In the genomic region with DNA sequence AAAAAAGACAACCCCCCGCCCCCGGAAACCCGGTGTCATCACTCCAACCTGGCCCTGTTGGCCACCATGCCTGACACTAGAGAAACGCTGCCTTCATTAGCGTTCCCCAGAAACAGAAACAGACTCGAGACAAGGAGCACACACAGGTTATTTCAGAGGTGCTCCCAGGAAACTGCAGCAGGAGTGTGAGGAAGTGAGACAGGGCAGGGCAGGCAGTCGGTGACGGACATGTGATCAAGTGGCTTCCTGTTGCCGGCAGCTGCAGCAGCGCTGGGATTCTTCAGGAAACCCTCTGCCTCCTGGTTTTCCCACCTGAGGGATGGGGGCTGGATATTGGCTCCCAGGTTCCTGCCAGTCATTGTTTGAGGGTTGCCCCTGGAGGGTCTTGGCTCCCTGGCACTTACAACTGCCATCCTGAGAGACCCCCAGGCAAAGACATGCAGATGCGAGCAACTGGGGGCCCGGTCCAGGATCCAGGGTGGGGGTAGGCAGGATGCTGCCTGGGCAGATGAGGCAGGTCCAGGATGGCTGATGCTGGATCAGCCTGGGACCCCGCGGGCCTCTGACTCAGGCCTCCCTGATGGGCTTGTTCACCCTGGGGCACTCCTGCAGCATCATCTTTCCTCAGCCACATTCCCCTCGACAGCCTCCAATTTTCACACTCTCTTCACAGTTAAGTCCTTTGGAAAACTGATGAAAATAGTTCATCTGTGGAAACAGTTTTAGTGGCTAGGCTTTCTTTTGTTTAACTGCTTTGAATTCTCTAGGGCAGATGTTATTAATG, we compare ENCODE assay signal across 11 cellular contexts.
"Had no signal": no experiment of that assay in that cellular context is flagged by ENCODE, and none has a peak within 500 bp of the region (broad histone marks: within the 10 kb centered on the region; RNA-seq: fewer than 3 reads in every experiment).

No MANE protein-coding gene starts in this region.

- DNase-seq: caudate nucleus; colonic mucosa; heart left ventricle; left ventricle myocardium superior; pancreas; stimulated activated CD4-positive, alpha-beta T cell treated with anti-CD3 and anti-CD28 coated beads, Interleukin-15, amount 100 ng/mL, for 24 hours; stimulated activated CD4-positive, alpha-beta T cell treated with anti-CD3 and anti-CD28 coated beads, Interleukin-4, amount 100 ng/mL, for 24 hours; stomach; T-helper 9 cell had no signal

- H3K4me1 ChIP-seq: colonic mucosa, heart left ventricle, pancreas, stomach had no signal

- H3K9me3 ChIP-seq: colonic mucosa, heart left ventricle, pancreas, stomach, thoracic aorta had no signal

- H3K9me3 Mint-ChIP-seq: activated T-helper 2 cell treated with anti-CD3 and anti-CD28 coated beads, Interferon-gamma antibody, Interleukin-2, Interleukin-4, amounts not matched to agents 10 μg/mL and 5 μg/mL and 100 μg/mL, durations not matched to agents 14 hours and 24 hours and 36 hours had no signal

- H3K27ac ChIP-seq: colonic mucosa, heart left ventricle, pancreas, stomach, thoracic aorta had no signal

- ATAC-seq: heart left ventricle, left ventricle myocardium superior, pancreas had no signal

- H3K27me3 ChIP-seq: colonic mucosa, pancreas, stomach had no signal

- H3K27ac Mint-ChIP-seq: activated T-helper 2 cell treated with anti-CD3 and anti-CD28 coated beads, Interferon-gamma antibody, Interleukin-2, Interleukin-4, amounts not matched to agents 10 μg/mL and 5 μg/mL and 100 μg/mL, durations not matched to agents 14 hours and 24 hours and 36 hours had no signal

- H3K36me3 ChIP-seq: colonic mucosa, heart left ventricle, pancreas, stomach, thoracic aorta had no signal

- H3K4me3 ChIP-seq: colonic mucosa, heart left ventricle, pancreas, stomach, thoracic aorta had no signal
